Comparison of ENCODE assay signal across 9 cellular contexts in the genomic region with DNA sequence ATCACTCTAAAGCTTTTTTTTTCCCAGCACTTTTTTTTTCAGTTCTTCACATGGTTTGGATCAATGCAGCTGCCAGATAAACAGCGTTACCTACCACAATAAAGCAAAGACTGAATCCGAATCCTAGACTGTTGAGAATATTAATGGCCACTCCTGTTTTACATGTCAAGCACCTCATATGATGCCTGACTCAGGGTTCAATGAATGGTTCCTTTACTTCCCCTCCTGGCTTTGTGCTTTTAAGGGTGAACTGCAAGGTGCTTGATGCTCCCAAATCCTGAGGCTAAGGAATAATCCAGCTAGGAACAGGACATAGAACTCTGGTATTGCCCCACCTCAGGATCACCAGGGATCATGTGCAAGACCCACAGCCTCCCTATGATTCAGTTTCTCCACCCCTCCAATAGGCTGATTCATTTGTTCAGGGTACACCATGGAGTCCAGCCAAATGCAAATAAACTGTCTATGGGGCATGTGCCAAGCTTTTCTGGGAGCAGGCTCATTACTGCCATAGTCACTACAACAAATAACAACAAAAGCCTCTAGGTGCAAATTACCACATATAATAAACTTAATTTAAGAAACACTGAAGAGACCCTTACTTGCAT.
A peak's percentile ranks its signal among the peaks of the same experiment; 100 is the strongest.
DNase-seq lines count a peak whose midpoint lies in the region; ATAC-seq and TF ChIP-seq lines count a peak whose summit lies in the region.
"Had no signal": no experiment of that assay in that cellular context is flagged by ENCODE, and none has a peak within 500 bp of the region (broad histone marks: within the 10 kb centered on the region; RNA-seq: fewer than 3 reads in every experiment).

No MANE protein-coding gene starts in this region.

- TF ChIP-seq CTCF in HEK293 (tag by site-specific recombination; IDR thresholded peaks at IDR 0.05) (no peak), RWPE1 (conservative IDR thresholded peaks at IDR 0.05; ENCODE audit: low read depth) (no peak), coronary artery (IDR thresholded peaks at IDR 0.05) (no peak)

- no peak overlapping the region for H3K4me3 ChIP-seq in HEK293 (ENCODE audit: low read depth, low read length)
- H3K4me3 ChIP-seq in skeletal muscle satellite cell (ENCODE audit: low read length), result no peak overlapping the region
- no peak overlapping the region for H3K4me3 ChIP-seq in coronary artery

- peak overlapping the region; percentile 12 for H3K9ac ChIP-seq in skeletal muscle satellite cell (ENCODE audit: low read depth, low read length)

- H3K36me3 ChIP-seq in HEK293 (ENCODE audit: control insufficient read depth in 2 of 2, insufficient read depth in 1 of 2, low read length in 2 of 2) (no peaks in the 10 kb centered on the region), skeletal muscle satellite cell (ENCODE audit: insufficient read depth, low read length) (no peaks in the 10 kb centered on the region)

- POLR2A ChIA-PET in HEK293 (lab: Yijun Ruan, JAX), result no interaction called here
- POLR2A ChIA-PET in RWPE1 (lab: Yijun Ruan, JAX; ENCODE audit: low non-redundant PET), result no interaction called here

- H3K9me3 ChIP-seq in HEK293 (ENCODE audit: control insufficient read depth, insufficient read depth, low read depth, low read length) (no peaks in the 10 kb centered on the region), skeletal muscle satellite cell (replicated peaks; ENCODE audit: low read length) (no peaks in the 10 kb centered on the region)

- CTCF ChIA-PET in HEK293 (lab: Yijun Ruan, JAX) (interaction anchor here (0.7 kb wide), 1 partner anchor 101 kb away, joined by 3 read pairs; no protein-coding TSS in a partner anchor), RWPE1 (lab: Yijun Ruan, JAX) (interaction anchor here (0.7 kb wide), 1 partner anchor 22 kb away, joined by 3 read pairs; no protein-coding TSS in a partner anchor)

- H3K27me3 ChIP-seq in skeletal muscle satellite cell (ENCODE audit: control insufficient read depth, insufficient read depth, low read length), result no peaks in the 10 kb centered on the region

- peak overlapping the region; percentile 27 for H3K4me2 ChIP-seq in skeletal muscle satellite cell (ENCODE audit: low read length)

- ATAC-seq in GM19395 (IDR thresholded peaks at IDR 0.05; ENCODE audit: unreplicated experiment), result no peak

- DNase-seq in RWPE1 (ENCODE audit: low spot score), result peak; percentile 78
- DNase-seq in glomerular endothelial cell (ENCODE audit: extremely low read depth, low read depth, low spot score), result peak; percentile 36
- DNase-seq in DMS153 treated with DMSO at 0.1 percent for 48 hours (lab: John Stamatoyannopoulos, UW; ENCODE audit: unreplicated experiment), result no peak
- no peak for DNase-seq in activated CD4-positive, alpha-beta T cell treated with anti-CD3 and anti-CD28 coated beads for 4 hours
- DNase-seq in coronary artery (ENCODE audit: low spot score), result no peak
- DNase-seq: NCI-H1930 had no signal

- H3K27ac ChIP-seq in HEK293 (ENCODE audit: extremely low read depth, low read depth, low read length), result no peak overlapping the region
- H3K27ac ChIP-seq in RWPE1, result no peak overlapping the region
- peak overlapping the region in 1 of 2 donors; percentile 20 for H3K27ac ChIP-seq in coronary artery

- H3K4me1 ChIP-seq in HEK293 (ENCODE audit: control insufficient read depth, insufficient read depth, low read length) (no peaks in the 10 kb centered on the region), skeletal muscle satellite cell (ENCODE audit: control insufficient read depth, insufficient read depth, low read length) (peaks cover 21% of the 10 kb centered on the region)

TF ChIP-seq in HEK293, 187 proteins besides CTCF, POLR2A, EP300 and RAD21:
- TF ChIP-seq, protein P1, sequence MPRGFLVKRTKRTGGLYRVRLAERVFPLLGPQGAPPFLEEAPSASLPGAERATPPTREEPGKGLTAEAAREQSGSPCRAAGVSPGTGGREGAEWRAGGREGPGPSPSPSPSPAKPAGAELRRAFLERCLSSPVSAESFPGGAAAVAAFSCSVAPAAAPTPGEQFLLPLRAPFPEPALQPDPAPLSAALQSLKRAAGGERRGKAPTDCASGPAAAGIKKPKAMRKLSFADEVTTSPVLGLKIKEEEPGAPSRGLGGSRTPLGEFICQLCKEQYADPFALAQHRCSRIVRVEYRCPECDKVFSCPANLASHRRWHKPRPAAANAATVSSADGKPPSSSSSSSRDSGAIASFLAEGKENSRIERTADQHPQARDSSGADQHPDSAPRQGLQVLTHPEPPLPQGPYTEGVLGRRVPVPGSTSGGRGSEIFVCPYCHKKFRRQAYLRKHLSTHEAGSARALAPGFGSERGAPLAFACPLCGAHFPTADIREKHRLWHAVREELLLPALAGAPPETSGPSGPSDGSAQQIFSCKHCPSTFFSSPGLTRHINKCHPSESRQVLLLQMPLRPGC (tag by site-specific recombination; IDR thresholded peaks at IDR 0.05), result no peak
- TF ChIP-seq, protein P2, sequence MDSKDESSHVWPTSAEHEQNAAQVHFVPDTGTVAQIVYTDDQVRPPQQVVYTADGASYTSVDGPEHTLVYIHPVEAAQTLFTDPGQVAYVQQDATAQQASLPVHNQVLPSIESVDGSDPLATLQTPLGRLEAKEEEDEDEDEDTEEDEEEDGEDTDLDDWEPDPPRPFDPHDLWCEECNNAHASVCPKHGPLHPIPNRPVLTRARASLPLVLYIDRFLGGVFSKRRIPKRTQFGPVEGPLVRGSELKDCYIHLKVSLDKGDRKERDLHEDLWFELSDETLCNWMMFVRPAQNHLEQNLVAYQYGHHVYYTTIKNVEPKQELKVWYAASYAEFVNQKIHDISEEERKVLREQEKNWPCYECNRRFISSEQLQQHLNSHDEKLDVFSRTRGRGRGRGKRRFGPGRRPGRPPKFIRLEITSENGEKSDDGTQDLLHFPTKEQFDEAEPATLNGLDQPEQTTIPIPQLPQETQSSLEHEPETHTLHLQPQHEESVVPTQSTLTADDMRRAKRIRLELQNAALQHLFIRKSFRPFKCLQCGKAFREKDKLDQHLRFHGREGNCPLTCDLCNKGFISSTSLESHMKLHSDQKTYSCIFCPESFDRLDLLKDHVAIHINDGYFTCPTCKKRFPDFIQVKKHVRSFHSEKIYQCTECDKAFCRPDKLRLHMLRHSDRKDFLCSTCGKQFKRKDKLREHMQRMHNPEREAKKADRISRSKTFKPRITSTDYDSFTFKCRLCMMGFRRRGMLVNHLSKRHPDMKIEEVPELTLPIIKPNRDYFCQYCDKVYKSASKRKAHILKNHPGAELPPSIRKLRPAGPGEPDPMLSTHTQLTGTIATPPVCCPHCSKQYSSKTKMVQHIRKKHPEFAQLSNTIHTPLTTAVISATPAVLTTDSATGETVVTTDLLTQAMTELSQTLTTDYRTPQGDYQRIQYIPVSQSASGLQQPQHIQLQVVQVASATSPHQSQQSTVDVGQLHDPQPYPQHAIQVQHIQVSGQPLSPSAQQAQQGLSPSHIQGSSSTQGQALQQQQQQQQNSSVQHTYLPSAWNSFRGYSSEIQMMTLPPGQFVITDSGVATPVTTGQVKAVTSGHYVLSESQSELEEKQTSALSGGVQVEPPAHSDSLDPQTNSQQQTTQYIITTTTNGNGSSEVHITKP (tag by site-specific recombination; IDR thresholded peaks at IDR 0.05), result 0 out of 2 replicates have a peak, but pooled peaks have one; percentile 14
- no peak for TF ChIP-seq ZNF146 (tag by site-specific recombination; IDR thresholded peaks at IDR 0.05)
- TF ChIP-seq ZNF530 (tag by site-specific recombination; IDR thresholded peaks at IDR 0.05; ENCODE audit: low read depth), result no peak
- TF ChIP-seq, protein P3, sequence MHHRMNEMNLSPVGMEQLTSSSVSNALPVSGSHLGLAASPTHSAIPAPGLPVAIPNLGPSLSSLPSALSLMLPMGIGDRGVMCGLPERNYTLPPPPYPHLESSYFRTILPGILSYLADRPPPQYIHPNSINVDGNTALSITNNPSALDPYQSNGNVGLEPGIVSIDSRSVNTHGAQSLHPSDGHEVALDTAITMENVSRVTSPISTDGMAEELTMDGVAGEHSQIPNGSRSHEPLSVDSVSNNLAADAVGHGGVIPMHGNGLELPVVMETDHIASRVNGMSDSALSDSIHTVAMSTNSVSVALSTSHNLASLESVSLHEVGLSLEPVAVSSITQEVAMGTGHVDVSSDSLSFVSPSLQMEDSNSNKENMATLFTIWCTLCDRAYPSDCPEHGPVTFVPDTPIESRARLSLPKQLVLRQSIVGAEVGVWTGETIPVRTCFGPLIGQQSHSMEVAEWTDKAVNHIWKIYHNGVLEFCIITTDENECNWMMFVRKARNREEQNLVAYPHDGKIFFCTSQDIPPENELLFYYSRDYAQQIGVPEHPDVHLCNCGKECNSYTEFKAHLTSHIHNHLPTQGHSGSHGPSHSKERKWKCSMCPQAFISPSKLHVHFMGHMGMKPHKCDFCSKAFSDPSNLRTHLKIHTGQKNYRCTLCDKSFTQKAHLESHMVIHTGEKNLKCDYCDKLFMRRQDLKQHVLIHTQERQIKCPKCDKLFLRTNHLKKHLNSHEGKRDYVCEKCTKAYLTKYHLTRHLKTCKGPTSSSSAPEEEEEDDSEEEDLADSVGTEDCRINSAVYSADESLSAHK (tag by site-specific recombination; IDR thresholded peaks at IDR 0.05), result no peak
- no peak for TF ChIP-seq SCRT1 (tag by site-specific recombination; IDR thresholded peaks at IDR 0.05; ENCODE audit: borderline replicate concordance)
- TF ChIP-seq ZNF24 (tag by site-specific recombination; IDR thresholded peaks at IDR 0.05), result 0 out of 2 replicates have a peak, but pooled peaks have one; percentile 18
- TF ChIP-seq BCL11A (tag by site-specific recombination; IDR thresholded peaks at IDR 0.05; ENCODE audit: low read depth), result no peak

Comparison
In these comparisons a context has a peak if more than half of its experiments do, and no peak if none do; other contexts are left out.
1. DNase-seq: peak in RWPE1 (single experiment) and glomerular endothelial cell (single experiment); none in DMS153 treated with DMSO at 0.1 percent for 48 hours (single experiment), activated CD4-positive, alpha-beta T cell treated with anti-CD3 and anti-CD28 coated beads for 4 hours (0 of 2) and coronary artery (single experiment).